16 cellular contexts compared by ENCODE assay signal in the genomic region with DNA sequence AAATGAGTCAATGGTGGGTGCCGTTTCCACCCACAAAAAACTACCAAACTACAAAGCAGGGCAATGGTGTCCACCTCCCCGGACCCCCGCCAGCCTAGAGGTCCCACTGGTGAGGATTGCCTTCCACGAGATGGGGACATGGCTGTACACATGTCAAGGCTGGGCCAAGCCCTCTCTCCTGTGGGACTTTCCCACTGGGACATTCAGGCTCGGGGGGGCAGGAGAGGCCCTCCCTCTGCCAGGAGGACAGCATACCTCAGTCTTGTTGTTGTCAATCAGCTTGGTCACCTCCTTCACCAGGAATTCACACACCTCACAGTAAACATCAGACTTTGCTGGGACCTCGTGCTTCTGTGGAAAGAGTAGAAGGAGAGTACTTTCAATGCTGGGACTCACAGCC. TPM values are rescaled to one million over a fixed set of nuclear protein-coding genes. Genes with fewer than 3 reads are reported as not detected.
DNase-seq lines count a peak whose midpoint lies in the region; ATAC-seq, FAIRE-seq and TF ChIP-seq lines count a peak whose summit lies in the region.
"Had no signal": no experiment of that assay in that cellular context is flagged by ENCODE, and none has a peak within 500 bp of the region (broad histone marks: within the 10 kb centered on the region; RNA-seq: fewer than 3 reads in every experiment).

No MANE protein-coding gene starts in this region.

- POLR2A ChIA-PET in H1 (lab: Charles Lee; ENCODE audit: partially characterized antibody) = no interaction called here

- WGBS in H1 (ENCODE audit: extremely low coverage in 1 of 2, insufficient coverage in 1 of 2, insufficient read length in 1 of 2, insufficient replicate concordance in 2 of 2, low coverage in 1 of 2, low lambda C conversion rate in 2 of 2, missing lambda C conversion rate in 1 of 2), 2 experiments = 94% methylated on average over 5 of the region's 6 CpGs; no CpG with 5 or more reads in 1 of the 2 experiments

- H2AFZ ChIP-seq in H1 (ENCODE audit: low read length) = no peak overlapping the region

- peak overlapping the region; percentile 22; the same call in 1 of the 2 replicates for H4K8ac ChIP-seq in H1 (ENCODE audit: extremely low read depth, insufficient read depth, low read length)

- H3K36me3 ChIP-seq in H1 (ENCODE audit: control insufficient read depth in 2 of 4, insufficient read depth in 4 of 4, low read length in 3 of 4) = peaks cover 48 to 96% (median 80%) of the 10 kb centered on the region in 4 experiments

- no peak for TF ChIP-seq EP300 in H1 (IDR thresholded peaks at IDR 0.05; ENCODE audit: borderline replicate concordance in 1 of 2, low read depth in 2 of 2, low read length in 2 of 2)

- H4K91ac ChIP-seq in H1 (replicated peaks; ENCODE audit: insufficient read length, low read length) = no peak overlapping the region

- no peak overlapping the region for H3K18ac ChIP-seq in H1 (ENCODE audit: extremely low read depth, low read length)

- H3K4me3 Mint-ChIP-seq in activated T-cell treated with anti-CD3 and anti-CD28 coated beads, Interleukin-2, amount 50 U/mL, for 24 hours = no peak overlapping the region
- no peak overlapping the region for H3K4me3 Mint-ChIP-seq in activated T-cell treated with anti-CD3 and anti-CD28 coated beads, Interleukin-2, amount 50 U/mL, for 4 hours
- no peak overlapping the region for H3K4me3 Mint-ChIP-seq in CD14-positive monocyte
- H3K4me3 Mint-ChIP-seq in stimulated activated memory B cell treated with anti-CD40 and anti-IgM and Interleukin-4, amounts not matched to agents 10 μg/mL and 1 μg/mL and 100 μg/mL, for 72 hours = no peak overlapping the region
- H3K4me3 Mint-ChIP-seq: CD8-positive, alpha-beta memory T cell; HFFc6 had no signal

- H2BK120ac ChIP-seq in H1 (replicated peaks; ENCODE audit: low read depth, low read length) = no peak overlapping the region

- H3K56ac ChIP-seq in H1 (replicated peaks; ENCODE audit: insufficient read length, low read depth, low read length) = no peak overlapping the region

- no peak overlapping the region for H3K9ac ChIP-seq in H1 (replicated peaks in 1 of 4; ENCODE audit: extremely low read depth in 1 of 4, low read depth in 3 of 4, low read length in 3 of 4)

- no peak for ATAC-seq in activated T-cell treated with anti-CD3 and anti-CD28 coated beads, Interleukin-2, amount 50 U/mL, for 4 hours
- no peak for ATAC-seq in stimulated activated memory B cell treated with anti-CD40 and anti-IgM and Interleukin-4, amounts not matched to agents 10 μg/mL and 1 μg/mL and 100 μg/mL, for 72 hours

- H3K23me2 ChIP-seq in H1 (ENCODE audit: low read depth, low read length) = no peaks in the 10 kb centered on the region

- no peak overlapping the region for H3K4ac ChIP-seq in H1 (replicated peaks; ENCODE audit: insufficient read length, low read depth, low read length)

- H3K79me1 ChIP-seq in H1 (ENCODE audit: low read depth, low read length) = peaks cover 2% of the 10 kb centered on the region; the same call in 1 of the 2 replicates

- no peak overlapping the region for H3K27ac ChIP-seq in H1 (ENCODE audit: low read depth, low read length)
- H3K27ac ChIP-seq: 22Rv1 had no signal

- no peak overlapping the region for H3K4me3 ChIP-seq in H1 (ENCODE audit: extremely low read depth in 1 of 4, insufficient read depth in 2 of 4, low read depth in 3 of 4, low read length in 4 of 4)

- peaks cover 0 to 2% (median 0%) of the 10 kb centered on the region in 4 experiments; a peak in 1 of 7 replicates for H3K4me1 ChIP-seq in H1 (replicated peaks in 1 of 4; ENCODE audit: control insufficient read depth in 3 of 4, insufficient read depth in 4 of 4, low read length in 3 of 4)
- H3K4me1 ChIP-seq: Caco-2 had no signal

- no peaks in the 10 kb centered on the region for H3K9me3 ChIP-seq in H1 (ENCODE audit: insufficient read depth in 2 of 2, low read depth in 1 of 2, low read length in 1 of 2)
- H3K9me3 ChIP-seq: Caco-2 had no signal

- peaks cover 96% of the 10 kb centered on the region for H3K36me3 Mint-ChIP-seq in activated T-cell treated with anti-CD3 and anti-CD28 coated beads, Interleukin-2, amount 50 U/mL, for 24 hours (ENCODE audit: low read depth)
- peaks cover 42% of the 10 kb centered on the region for H3K36me3 Mint-ChIP-seq in activated T-cell treated with anti-CD3 and anti-CD28 coated beads, Interleukin-2, amount 50 U/mL, for 4 hours (ENCODE audit: insufficient read depth)
- H3K36me3 Mint-ChIP-seq in CD14-positive monocyte = peaks cover 96 to 97% of the 10 kb centered on the region in 2 donors
- H3K36me3 Mint-ChIP-seq in stimulated activated memory B cell treated with anti-CD40 and anti-IgM and Interleukin-4, amounts not matched to agents 10 μg/mL and 1 μg/mL and 100 μg/mL, for 72 hours = peaks cover 83% of the 10 kb centered on the region

- H2BK12ac ChIP-seq in H1 (ENCODE audit: low read depth, low read length) = no peak overlapping the region

- no peak for FAIRE-seq in H1 (lab: Jason Lieb, UNC)
- FAIRE-seq: HTR-8/SVneo had no signal

- H3K27me3 ChIP-seq in H1 (replicated peaks in 1 of 4; ENCODE audit: control insufficient read depth in 3 of 4, extremely low read depth in 1 of 4, insufficient read depth in 3 of 4, low read length in 3 of 4) = no peaks in the 10 kb centered on the region

- H3K4me2 ChIP-seq in H1 (ENCODE audit: insufficient read depth in 1 of 2, low read depth in 2 of 2, low read length in 2 of 2) = no peak overlapping the region

- intact Hi-C loops in CD14-positive monocyte (cut with micrococcal nuclease) = loop anchor here in 1 of 2 donors (10.0 kb wide), 1 partner anchor 505 kb away; the partner anchor contains the start of gene SLC29A3

- H3K27me3 Mint-ChIP-seq in activated T-cell treated with anti-CD3 and anti-CD28 coated beads, Interleukin-2, amount 50 U/mL, for 24 hours = no peaks in the 10 kb centered on the region
- H3K27me3 Mint-ChIP-seq in activated T-cell treated with anti-CD3 and anti-CD28 coated beads, Interleukin-2, amount 50 U/mL, for 4 hours (ENCODE audit: low read depth) = no peaks in the 10 kb centered on the region
- peaks cover 0 to 4% (median 0%) of the 10 kb centered on the region in 3 donors for H3K27me3 Mint-ChIP-seq in CD14-positive monocyte (ENCODE audit: low read depth in 3 of 3)
- H3K27me3 Mint-ChIP-seq in stimulated activated memory B cell treated with anti-CD40 and anti-IgM and Interleukin-4, amounts not matched to agents 10 μg/mL and 1 μg/mL and 100 μg/mL, for 72 hours = no peaks in the 10 kb centered on the region
- H3K27me3 Mint-ChIP-seq: CD8-positive, alpha-beta memory T cell had no signal

- CTCF ChIA-PET in H1 (lab: Charles Lee; ENCODE audit: partially characterized antibody) = interaction anchor here (1.2 kb wide), 1 partner anchor 9 kb away, joined by 5 read pairs; no protein-coding TSS in a partner anchor

- H3K9me3 Mint-ChIP-seq in activated T-cell treated with anti-CD3 and anti-CD28 coated beads, Interleukin-2, amount 50 U/mL, for 24 hours = no peaks in the 10 kb centered on the region
- H3K9me3 Mint-ChIP-seq in activated T-cell treated with anti-CD3 and anti-CD28 coated beads, Interleukin-2, amount 50 U/mL, for 4 hours = no peaks in the 10 kb centered on the region
- H3K9me3 Mint-ChIP-seq in CD14-positive monocyte = no peaks in the 10 kb centered on the region
- no peaks in the 10 kb centered on the region for H3K9me3 Mint-ChIP-seq in stimulated activated memory B cell treated with anti-CD40 and anti-IgM and Interleukin-4, amounts not matched to agents 10 μg/mL and 1 μg/mL and 100 μg/mL, for 72 hours
- H3K9me3 Mint-ChIP-seq: CD8-positive, alpha-beta memory T cell; HFFc6 had no signal

- H4K20me1 ChIP-seq in H1 (replicated peaks in 1 of 2; ENCODE audit: control insufficient read depth in 1 of 2, insufficient read depth in 2 of 2, low read length in 2 of 2) = peaks cover 3 to 13% of the 10 kb centered on the region in 2 experiments

- H2BK15ac ChIP-seq in H1 (ENCODE audit: low read length) = no peak overlapping the region

- H3K79me2 ChIP-seq in H1 (ENCODE audit: control insufficient read depth in 1 of 2, insufficient read depth in 2 of 2, low read length in 2 of 2) = no peaks in the 10 kb centered on the region

- H2BK20ac ChIP-seq in H1 (ENCODE audit: low read length) = no peak overlapping the region

- H2AK5ac ChIP-seq in H1 (ENCODE audit: low read depth, low read length) = no peak overlapping the region

- H3K23ac ChIP-seq in H1 (ENCODE audit: insufficient read length) = no peak overlapping the region

- TF ChIP-seq POLR2A in H1 (IDR thresholded peaks at IDR 0.05; ENCODE audit: control extremely low read depth in 1 of 2, low read depth in 2 of 2, low read length in 2 of 2) = no peak

- H3K4me1 Mint-ChIP-seq in activated T-cell treated with anti-CD3 and anti-CD28 coated beads, Interleukin-2, amount 50 U/mL, for 24 hours (ENCODE audit: low read depth) = peaks cover 12% of the 10 kb centered on the region
- peaks cover 7% of the 10 kb centered on the region for H3K4me1 Mint-ChIP-seq in activated T-cell treated with anti-CD3 and anti-CD28 coated beads, Interleukin-2, amount 50 U/mL, for 4 hours (ENCODE audit: low read depth)
- peaks cover 92% of the 10 kb centered on the region for H3K4me1 Mint-ChIP-seq in CD14-positive monocyte
- no peaks in the 10 kb centered on the region for H3K4me1 Mint-ChIP-seq in stimulated activated memory B cell treated with anti-CD40 and anti-IgM and Interleukin-4, amounts not matched to agents 10 μg/mL and 1 μg/mL and 100 μg/mL, for 72 hours

- no peak for DNase-seq in activated T-cell treated with anti-CD3 and anti-CD28 coated beads, Interleukin-2, amount 50 U/mL, for 24 hours
- DNase-seq in activated T-cell treated with anti-CD3 and anti-CD28 coated beads, Interleukin-2, amount 50 U/mL, for 4 hours = no peak
- DNase-seq in CD14-positive monocyte (ENCODE audit: low spot score) = no peak
- DNase-seq in H1 (ENCODE audit: low read depth in 1 of 2, low spot score in 2 of 2) = no peak
- DNase-seq in islet precursor cell = no peak
- no peak for DNase-seq in HUDEP-2 (lab: John Stamatoyannopoulos, UW; ENCODE audit: unreplicated experiment in 76 of 76)
- DNase-seq: Caco-2; CD8-positive, alpha-beta memory T cell; DMS53; GF-D8; HCEC 1CT; HFFc6 had no signal

- no peak for TF ChIP-seq CTCF in CD14-positive monocyte (IDR thresholded peaks at IDR 0.05)
- TF ChIP-seq CTCF in H1 (IDR thresholded peaks at IDR 0.05; ENCODE audit: control extremely low read depth in 1 of 3, insufficient read depth in 1 of 3, low read depth in 1 of 3, low read length in 3 of 3) = no peak

- H3K14ac ChIP-seq in H1 (ENCODE audit: insufficient read length) = no peak overlapping the region

- H3K27ac Mint-ChIP-seq in activated T-cell treated with anti-CD3 and anti-CD28 coated beads, Interleukin-2, amount 50 U/mL, for 24 hours = peak overlapping the region; percentile 44
- H3K27ac Mint-ChIP-seq in CD14-positive monocyte = peak overlapping the region; percentile 96 to 98 (median 98)
- peak overlapping the region; percentile 22 for H3K27ac Mint-ChIP-seq in stimulated activated memory B cell treated with anti-CD40 and anti-IgM and Interleukin-4, amounts not matched to agents 10 μg/mL and 1 μg/mL and 100 μg/mL, for 72 hours
- H3K27ac Mint-ChIP-seq: HFFc6 had no signal

- H4K5ac ChIP-seq in H1 (ENCODE audit: insufficient read length, low read depth, low read length) = no peak overlapping the region

- no peak for TF ChIP-seq RAD21 in H1 (IDR thresholded peaks at IDR 0.05 in 1 of 2, conservative IDR thresholded peaks at IDR 0.05 in 1 of 2; ENCODE audit: low read depth in 2 of 2, low read length in 2 of 2)

- H2BK5ac ChIP-seq in H1 (ENCODE audit: low read depth, low read length) = no peak overlapping the region

RNA-seq across cellular contexts. Expression of gene PSAP, which starts 31.1 kb away (rescaled TPM):
- 100 to 1,000 TPM in 1 of 3 donors, 10 to 100 TPM in 2; 96.4 to 125 (median 97.9) TPM for total RNA-seq in activated T-cell treated with anti-CD3 and anti-CD28 coated beads, Interleukin-2, amount 50 U/mL, for 4 hours
- 1,000 to 10,000 TPM; 7,346 to 8,673 TPM for polyA plus RNA-seq in CD14-positive monocyte
- total RNA-seq in H1 (2021; fragmentation: NEBNext Ultra II Directional; extraction: Animal tissue kit (Norgen Biotek cat#: 25700)) = 386 and 388 TPM in 2 replicates
- polyA plus RNA-seq in H1 (2011; rRNA removed) = 504 and 700 TPM in 2 replicates
- polyA plus RNA-seq in H1 (2011; cell fraction: cytosol; rRNA removed) = 658 TPM
- polyA plus RNA-seq in H1 (2011; cell fraction: nucleus; rRNA removed) = 734 TPM
- 396 to 476 TPM (median 458 TPM) in 4 replicates for polyA plus RNA-seq in H1 (2012, experiment 1 of 2)
- polyA plus RNA-seq in H1 (2012, experiment 2 of 2) = 418 TPM
- 516 TPM for polyA plus RNA-seq in H1 (2013, experiment 1 of 2)
- polyA plus RNA-seq in H1 (2013, experiment 2 of 2) = 481 TPM
- 440 and 675 TPM in 2 replicates for polyA minus RNA-seq in H1 (2011; rRNA and poly(A)+ RNA removed)
- 334 TPM for polyA minus RNA-seq in H1 (2011; cell fraction: cytosol; rRNA and poly(A)+ RNA removed)
- 186 TPM for polyA minus RNA-seq in H1 (2011; cell fraction: nucleus; rRNA and poly(A)+ RNA removed)

RNA-seq across cellular contexts. Expression of gene VSIR, which starts 46.7 kb away (rescaled TPM):
- total RNA-seq in activated T-cell treated with anti-CD3 and anti-CD28 coated beads, Interleukin-2, amount 50 U/mL, for 4 hours = 100 to 1,000 TPM; 238 to 274 (median 240) TPM
- polyA plus RNA-seq in CD14-positive monocyte = 1,000 to 10,000 TPM in 1 of 2 donors, 100 to 1,000 TPM in 1; 801 to 1,133 TPM
- not detected in 2 replicates for total RNA-seq in H1 (2021; fragmentation: NEBNext Ultra II Directional; extraction: Animal tissue kit (Norgen Biotek cat#: 25700))
- 0.33 and 0.75 TPM in 2 replicates for polyA plus RNA-seq in H1 (2011; rRNA removed)
- polyA plus RNA-seq in H1 (2011; cell fraction: cytosol; rRNA removed) = 0.06 TPM
- 0.56 TPM for polyA plus RNA-seq in H1 (2011; cell fraction: nucleus; rRNA removed)
- polyA plus RNA-seq in H1 (2012, experiment 1 of 2) = 0.08 to 0.32 TPM (median 0.29 TPM) in 3 of 4 replicates, not detected in the other
- polyA plus RNA-seq in H1 (2012, experiment 2 of 2) = 0.22 TPM
- polyA plus RNA-seq in H1 (2013, experiment 1 of 2) = 0.34 TPM
- 0.42 TPM for polyA plus RNA-seq in H1 (2013, experiment 2 of 2)
- polyA minus RNA-seq in H1 (2011; rRNA and poly(A)+ RNA removed) = 0.17 and 0.35 TPM in 2 replicates
- polyA minus RNA-seq in H1 (2011; cell fraction: cytosol; rRNA and poly(A)+ RNA removed) = 1.0 TPM
- polyA minus RNA-seq in H1 (2011; cell fraction: nucleus; rRNA and poly(A)+ RNA removed) = 0.90 TPM
- total RNA-seq: A673 had no signal

Comparison
In these comparisons a context has a peak if more than half of its experiments do, and no peak if none do; other contexts are left out.
1. H3K27ac Mint-ChIP-seq: peak in every context shown above with its lines; median percentile 98 in CD14-positive monocyte; 44 in activated T-cell treated with anti-CD3 and anti-CD28 coated beads, Interleukin-2, amount 50 U/mL, for 24 hours; 22 in stimulated activated memory B cell treated with anti-CD40 and anti-IgM and Interleukin-4, amounts not matched to agents 10 μg/mL and 1 μg/mL and 100 μg/mL, for 72 hours.
2. RNA of gene VSIR, which starts 46.7 kb away (total RNA-seq): 238 to 274 TPM in activated T-cell treated with anti-CD3 and anti-CD28 coated beads, Interleukin-2, amount 50 U/mL, for 4 hours; not detected in H1; every median in the first group is over 100 times any median in the second.